In genomic region chr12:98162906-98163678, GRCh38 we compare ENCODE assay signal across 24 cellular contexts.
"Had no signal": no experiment of that assay in that cellular context is flagged by ENCODE, and none has a peak within 500 bp of the region (broad histone marks: within the 10 kb centered on the region; RNA-seq: fewer than 3 reads in every experiment).

No MANE protein-coding gene starts in this region.

- H3K4me1 ChIP-seq: gastroesophageal sphincter, lower lobe of right lung, parathyroid adenoma, psoas muscle, spleen, transverse colon had no signal

- H3K4me1 Mint-ChIP-seq: memory B cell; stimulated activated naive B cell treated with anti-CD40 and anti-IgM and Interleukin-4, amounts not matched to agents 10 μg/mL and 1 μg/mL and 100 μg/mL, for 72 hours; stimulated activated naive CD8-positive, alpha-beta T cell treated with anti-CD3 and anti-CD28 coated beads, Interleukin-15, amount 100 ng/mL, for 72 hours had no signal

- H3K27ac Mint-ChIP-seq: memory B cell; natural killer cell treated with Interleukin-12 subunit alpha and Interleukin-12 subunit beta and Interleukin-15 and Interleukin-18, amount 100 ng/mL, for 72 hours; stimulated activated naive B cell treated with anti-CD40 and anti-IgM and Interleukin-4, amounts not matched to agents 10 μg/mL and 1 μg/mL and 100 μg/mL, for 72 hours; stimulated activated naive CD8-positive, alpha-beta T cell treated with anti-CD3 and anti-CD28 coated beads, Interleukin-15, amount 100 ng/mL, for 72 hours had no signal

- H3K27me3 Mint-ChIP-seq: stimulated activated naive B cell treated with anti-CD40 and anti-IgM and Interleukin-4, amounts not matched to agents 10 μg/mL and 1 μg/mL and 100 μg/mL, for 72 hours had no signal

- H3K36me3 ChIP-seq: gastroesophageal sphincter, lower lobe of right lung, spleen, thoracic aorta, transverse colon had no signal

- H3K4me3 ChIP-seq: coronary artery, gastroesophageal sphincter, lower lobe of right lung, psoas muscle, spleen, thoracic aorta, transverse colon had no signal

- H3K79me2 ChIP-seq: parathyroid adenoma had no signal

- H3K36me3 Mint-ChIP-seq: memory B cell; natural killer cell treated with Interleukin-12 subunit alpha and Interleukin-12 subunit beta and Interleukin-15 and Interleukin-18, amount 100 ng/mL, for 72 hours; stimulated activated naive B cell treated with anti-CD40 and anti-IgM and Interleukin-4, amounts not matched to agents 10 μg/mL and 1 μg/mL and 100 μg/mL, for 72 hours had no signal

- H3K27ac ChIP-seq: coronary artery, gastroesophageal sphincter, lower lobe of right lung, parathyroid adenoma, psoas muscle, spleen, thoracic aorta, transverse colon had no signal

- H2AFZ ChIP-seq: parathyroid adenoma had no signal

- DNase-seq: central memory CD4-positive, alpha-beta T cell; effector CD4-positive, alpha-beta T cell; glutamatergic neuron; hippocampal formation; kidney glomerular epithelial cell; lower lobe of right lung; midbrain; psoas muscle; retina; spleen; stimulated activated CD4-positive, alpha-beta T cell treated with anti-CD3 and anti-CD28 coated beads, Interleukin-15, amount 100 ng/mL, for 24 hours; stimulated activated CD4-positive, alpha-beta T cell treated with anti-CD3 and anti-CD28 coated beads, Interleukin-2, amount 100 ng/mL, for 24 hours; stimulated activated CD4-positive, alpha-beta T cell treated with anti-CD3 and anti-CD28 coated beads, Interleukin-4, amount 100 ng/mL, for 4 hours; stimulated activated naive B cell treated with anti-CD40 and anti-IgM and Interleukin-4, amounts not matched to agents 10 μg/mL and 1 μg/mL and 100 μg/mL, for 72 hours; stimulated activated naive CD8-positive, alpha-beta T cell treated with anti-CD3 and anti-CD28 coated beads, Interleukin-15, amount 100 ng/mL, for 72 hours; transverse colon had no signal

- H3K4me3 Mint-ChIP-seq: memory B cell; natural killer cell treated with Interleukin-12 subunit alpha and Interleukin-12 subunit beta and Interleukin-15 and Interleukin-18, amount 100 ng/mL, for 72 hours; stimulated activated naive B cell treated with anti-CD40 and anti-IgM and Interleukin-4, amounts not matched to agents 10 μg/mL and 1 μg/mL and 100 μg/mL, for 72 hours; stimulated activated naive CD8-positive, alpha-beta T cell treated with anti-CD3 and anti-CD28 coated beads, Interleukin-15, amount 100 ng/mL, for 72 hours had no signal

- H3K27me3 ChIP-seq: gastroesophageal sphincter, spleen, transverse colon had no signal

- H3K9me3 Mint-ChIP-seq: memory B cell; natural killer cell treated with Interleukin-12 subunit alpha and Interleukin-12 subunit beta and Interleukin-15 and Interleukin-18, amount 100 ng/mL, for 72 hours; stimulated activated naive B cell treated with anti-CD40 and anti-IgM and Interleukin-4, amounts not matched to agents 10 μg/mL and 1 μg/mL and 100 μg/mL, for 72 hours; stimulated activated naive CD8-positive, alpha-beta T cell treated with anti-CD3 and anti-CD28 coated beads, Interleukin-15, amount 100 ng/mL, for 72 hours had no signal

- H3K9me3 ChIP-seq: gastroesophageal sphincter, lower lobe of right lung, psoas muscle, spleen, thoracic aorta, transverse colon had no signal

- ATAC-seq: esophagus mucosa; gastroesophageal sphincter; lower lobe of right lung; natural killer cell treated with Interleukin-12 subunit alpha and Interleukin-12 subunit beta and Interleukin-15 and Interleukin-18, amount 100 ng/mL, for 72 hours; psoas muscle; sciatic nerve; stimulated activated naive B cell treated with anti-CD40 and anti-IgM and Interleukin-4, amounts not matched to agents 10 μg/mL and 1 μg/mL and 100 μg/mL, for 72 hours; stimulated activated naive CD8-positive, alpha-beta T cell treated with anti-CD3 and anti-CD28 coated beads, Interleukin-15, amount 100 ng/mL, for 72 hours had no signal
